In genomic region chr10:15208221-15208620, GRCh38 we compare ENCODE assay signal across 13 cellular contexts. TPM values are rescaled to one million over a fixed set of nuclear protein-coding genes. Genes with fewer than 3 reads are reported as not detected.
DNase-seq lines count a peak whose midpoint lies in the region; ATAC-seq and TF ChIP-seq lines count a peak whose summit lies in the region.
"Had no signal": no experiment of that assay in that cellular context is flagged by ENCODE, and none has a peak within 500 bp of the region (broad histone marks: within the 10 kb centered on the region; RNA-seq: fewer than 3 reads in every experiment).

No MANE protein-coding gene starts in this region.

- H3K36me3 Mint-ChIP-seq in T-helper 2 cell treated with Interferon-gamma antibody and Interleukin-4, amounts not matched to agents 5 μg/mL and 100 μg/mL, for 36 hours (ENCODE audit: low read depth) = peaks cover 6% of the 10 kb centered on the region
- H3K36me3 Mint-ChIP-seq in memory B cell = no peaks in the 10 kb centered on the region
- H3K36me3 Mint-ChIP-seq in CD14-positive monocyte = no peaks in the 10 kb centered on the region

- no peaks in the 10 kb centered on the region for H3K9me3 Mint-ChIP-seq in T-helper 2 cell treated with Interferon-gamma antibody and Interleukin-4, amounts not matched to agents 5 μg/mL and 100 μg/mL, for 36 hours
- no peaks in the 10 kb centered on the region for H3K9me3 Mint-ChIP-seq in memory B cell
- peaks cover 0 to 3% (median 0%) of the 10 kb centered on the region in 7 donors for H3K9me3 Mint-ChIP-seq in CD14-positive monocyte

- H3K36me3 ChIP-seq in left ventricle myocardium inferior = peaks cover 10% of the 10 kb centered on the region
- H3K36me3 ChIP-seq: ascending aorta had no signal

- H3K4me3 ChIP-seq in left ventricle myocardium inferior = no peak overlapping the region
- H3K4me3 ChIP-seq: ascending aorta, tibial artery had no signal

- no peaks in the 10 kb centered on the region for H3K27me3 Mint-ChIP-seq in T-helper 2 cell treated with Interferon-gamma antibody and Interleukin-4, amounts not matched to agents 5 μg/mL and 100 μg/mL, for 36 hours (ENCODE audit: low read depth)
- H3K27me3 Mint-ChIP-seq in memory B cell (no peaks in the 10 kb centered on the region), CD14-positive monocyte (ENCODE audit: low read depth in 3 of 3) (peaks cover 9 to 33% (median 28%) of the 10 kb centered on the region in 3 donors)

- DNase-seq in left ventricle myocardium inferior = no peak
- DNase-seq in Right ventricle myocardium inferior (ENCODE audit: missing footprints) = no peak
- no peak for DNase-seq in T-helper 2 cell treated with Interferon-gamma antibody and Interleukin-4, amounts not matched to agents 5 μg/mL and 100 μg/mL, for 36 hours (ENCODE audit: low spot score)
- DNase-seq in memory B cell (ENCODE audit: low spot score in 2 of 2) = no peak
- DNase-seq in NCI-H1105 treated with DMSO at 0.1 percent for 48 hours (lab: John Stamatoyannopoulos, UW) = no peak
- DNase-seq in CD14-positive monocyte (ENCODE audit: low spot score) = no peak
- DNase-seq: DMS153; foreskin keratinocyte; stimulated activated CD4-positive, alpha-beta T cell treated with anti-CD3 and anti-CD28 coated beads, Interleukin-4, amount 100 ng/mL, for 1 hour; tibial artery had no signal

- H3K27ac Mint-ChIP-seq in T-helper 2 cell treated with Interferon-gamma antibody and Interleukin-4, amounts not matched to agents 5 μg/mL and 100 μg/mL, for 36 hours = peak overlapping the region; percentile 84
- peak overlapping the region; percentile 77 for H3K27ac Mint-ChIP-seq in memory B cell
- H3K27ac Mint-ChIP-seq in CD14-positive monocyte = peak overlapping the region in 1 of 7 donors; percentile 83

- ATAC-seq in Right ventricle myocardium inferior (no peak), memory B cell (ENCODE audit: low read depth) (no peak), HG02588 (IDR thresholded peaks at IDR 0.05; ENCODE audit: unreplicated experiment) (no peak), GM19351 (IDR thresholded peaks at IDR 0.05; ENCODE audit: unreplicated experiment) (no peak)
- ATAC-seq: foreskin keratinocyte had no signal

- no peaks in the 10 kb centered on the region for H3K9me3 ChIP-seq in left ventricle myocardium inferior (replicated peaks)
- H3K9me3 ChIP-seq: ascending aorta, tibial artery had no signal

- TF ChIP-seq CTCF in left ventricle myocardium inferior (IDR thresholded peaks at IDR 0.05; ENCODE audit: borderline replicate concordance) = no peak
- no peak for TF ChIP-seq CTCF in CD14-positive monocyte (IDR thresholded peaks at IDR 0.05)

- H3K27ac ChIP-seq in left ventricle myocardium inferior (replicated peaks) = peak overlapping the region; percentile 68
- H3K27ac ChIP-seq: ascending aorta, foreskin keratinocyte, tibial artery had no signal

- H3K4me3 Mint-ChIP-seq in T-helper 2 cell treated with Interferon-gamma antibody and Interleukin-4, amounts not matched to agents 5 μg/mL and 100 μg/mL, for 36 hours = peak overlapping the region; percentile 53
- H3K4me3 Mint-ChIP-seq in memory B cell (no peak overlapping the region), CD14-positive monocyte (no peak overlapping the region)

- peaks cover 56% of the 10 kb centered on the region for H3K4me1 Mint-ChIP-seq in T-helper 2 cell treated with Interferon-gamma antibody and Interleukin-4, amounts not matched to agents 5 μg/mL and 100 μg/mL, for 36 hours (ENCODE audit: low read depth)
- peaks cover 10% of the 10 kb centered on the region for H3K4me1 Mint-ChIP-seq in memory B cell
- H3K4me1 Mint-ChIP-seq in CD14-positive monocyte = peaks cover 9% of the 10 kb centered on the region

- H3K4me1 ChIP-seq in left ventricle myocardium inferior = peaks cover 12% of the 10 kb centered on the region
- H3K4me1 ChIP-seq: foreskin keratinocyte, tibial artery had no signal

- H3K27me3 ChIP-seq in left ventricle myocardium inferior (ENCODE audit: low read depth) = no peaks in the 10 kb centered on the region
- H3K27me3 ChIP-seq: ascending aorta, foreskin keratinocyte, tibial artery had no signal

- intact Hi-C loops in left ventricle myocardium inferior (cut with micrococcal nuclease) = no loop called here
- intact Hi-C loops in Right ventricle myocardium inferior (cut with DNase I) = no loop called here
- intact Hi-C loops in CD14-positive monocyte (cut with micrococcal nuclease) = no loop called here

RNA-seq across cellular contexts. Expression of gene NMT2, which starts 39.7 kb away (rescaled TPM):
- 12.4 TPM for total RNA-seq in left ventricle myocardium inferior
- 14.3 TPM for total RNA-seq in Right ventricle myocardium inferior
- polyA plus RNA-seq in CD14-positive monocyte = 1 to 10 TPM in 1 of 2 donors, under 1 TPM in 1; 0.36 to 1.1 TPM
